ENCODE assay signal across 1 cellular context in genomic region chr6:25637946-25638345, GRCh38.
TF ChIP-seq lines count a peak whose summit lies in the region.

No MANE protein-coding gene starts in this region.

TF ChIP-seq in HepG2, 621 proteins besides CTCF, POLR2A, EP300 and RAD21 (continued from another document and continues in another):
- no peak for TF ChIP-seq THAP11 (CRISPR knock-in tag; IDR thresholded peaks at IDR 0.05)
- no peak for TF ChIP-seq HNRNPH1 (optimal IDR thresholded peaks at IDR 0.05; ENCODE audit: low read depth, low read length)
- no peak for TF ChIP-seq MYNN (CRISPR knock-in tag; IDR thresholded peaks at IDR 0.05; ENCODE audit: low read depth)
- TF ChIP-seq ZNF644 (CRISPR knock-in tag; IDR thresholded peaks at IDR 0.05; ENCODE audit: low read depth): peak; percentile 84
- no peak for TF ChIP-seq ZNF784 (CRISPR knock-in tag; IDR thresholded peaks at IDR 0.05; ENCODE audit: borderline replicate concordance)
- no peak for TF ChIP-seq ZNF792 (CRISPR knock-in tag; IDR thresholded peaks at IDR 0.05)
- TF ChIP-seq, protein P1, sequence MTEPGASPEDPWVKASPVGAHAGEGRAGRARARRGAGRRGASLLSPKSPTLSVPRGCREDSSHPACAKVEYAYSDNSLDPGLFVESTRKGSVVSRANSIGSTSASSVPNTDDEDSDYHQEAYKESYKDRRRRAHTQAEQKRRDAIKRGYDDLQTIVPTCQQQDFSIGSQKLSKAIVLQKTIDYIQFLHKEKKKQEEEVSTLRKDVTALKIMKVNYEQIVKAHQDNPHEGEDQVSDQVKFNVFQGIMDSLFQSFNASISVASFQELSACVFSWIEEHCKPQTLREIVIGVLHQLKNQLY (CRISPR knock-in tag; IDR thresholded peaks at IDR 0.05): no peak
- no peak for TF ChIP-seq THYN1 (CRISPR knock-in tag; IDR thresholded peaks at IDR 0.05; ENCODE audit: borderline replicate concordance, low read depth)
- TF ChIP-seq ZNF18 (CRISPR knock-in tag; IDR thresholded peaks at IDR 0.05; ENCODE audit: insufficient replicate concordance): no peak
- no peak for TF ChIP-seq BHLHE40 (IDR thresholded peaks at IDR 0.05; ENCODE audit: low read length)
- no peak for TF ChIP-seq TCF7 (IDR thresholded peaks at IDR 0.05; ENCODE audit: low read depth)
- no peak for TF ChIP-seq JUND (CRISPR knock-in tag; IDR thresholded peaks at IDR 0.05)
- TF ChIP-seq, protein P2, sequence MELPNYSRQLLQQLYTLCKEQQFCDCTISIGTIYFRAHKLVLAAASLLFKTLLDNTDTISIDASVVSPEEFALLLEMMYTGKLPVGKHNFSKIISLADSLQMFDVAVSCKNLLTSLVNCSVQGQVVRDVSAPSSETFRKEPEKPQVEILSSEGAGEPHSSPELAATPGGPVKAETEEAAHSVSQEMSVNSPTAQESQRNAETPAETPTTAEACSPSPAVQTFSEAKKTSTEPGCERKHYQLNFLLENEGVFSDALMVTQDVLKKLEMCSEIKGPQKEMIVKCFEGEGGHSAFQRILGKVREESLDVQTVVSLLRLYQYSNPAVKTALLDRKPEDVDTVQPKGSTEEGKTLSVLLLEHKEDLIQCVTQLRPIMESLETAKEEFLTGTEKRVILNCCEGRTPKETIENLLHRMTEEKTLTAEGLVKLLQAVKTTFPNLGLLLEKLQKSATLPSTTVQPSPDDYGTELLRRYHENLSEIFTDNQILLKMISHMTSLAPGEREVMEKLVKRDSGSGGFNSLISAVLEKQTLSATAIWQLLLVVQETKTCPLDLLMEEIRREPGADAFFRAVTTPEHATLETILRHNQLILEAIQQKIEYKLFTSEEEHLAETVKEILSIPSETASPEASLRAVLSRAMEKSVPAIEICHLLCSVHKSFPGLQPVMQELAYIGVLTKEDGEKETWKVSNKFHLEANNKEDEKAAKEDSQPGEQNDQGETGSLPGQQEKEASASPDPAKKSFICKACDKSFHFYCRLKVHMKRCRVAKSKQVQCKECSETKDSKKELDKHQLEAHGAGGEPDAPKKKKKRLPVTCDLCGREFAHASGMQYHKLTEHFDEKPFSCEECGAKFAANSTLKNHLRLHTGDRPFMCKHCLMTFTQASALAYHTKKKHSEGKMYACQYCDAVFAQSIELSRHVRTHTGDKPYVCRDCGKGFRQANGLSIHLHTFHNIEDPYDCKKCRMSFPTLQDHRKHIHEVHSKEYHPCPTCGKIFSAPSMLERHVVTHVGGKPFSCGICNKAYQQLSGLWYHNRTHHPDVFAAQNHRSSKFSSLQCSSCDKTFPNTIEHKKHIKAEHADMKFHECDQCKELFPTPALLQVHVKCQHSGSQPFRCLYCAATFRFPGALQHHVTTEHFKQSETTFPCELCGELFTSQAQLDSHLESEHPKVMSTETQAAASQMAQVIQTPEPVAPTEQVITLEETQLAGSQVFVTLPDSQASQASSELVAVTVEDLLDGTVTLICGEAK (IDR thresholded peaks at IDR 0.05): no peak
- TF ChIP-seq, protein P2 (CRISPR knock-in tag; IDR thresholded peaks at IDR 0.05): no peak
- no peak for TF ChIP-seq TBL1XR1 (IDR thresholded peaks at IDR 0.05; ENCODE audit: borderline replicate concordance, low read length, partially characterized antibody)
- TF ChIP-seq RFX3 (CRISPR knock-in tag; IDR thresholded peaks at IDR 0.05): no peak
- no peak for TF ChIP-seq NCOA1 (CRISPR knock-in tag; IDR thresholded peaks at IDR 0.05)
- TF ChIP-seq FOXO1 (CRISPR knock-in tag; IDR thresholded peaks at IDR 0.05): no peak
- no peak for TF ChIP-seq HNRNPLL (IDR thresholded peaks at IDR 0.05; ENCODE audit: low read depth, low read length, poor library complexity, severe bottlenecking)
- peak; percentile 37 for TF ChIP-seq ZMYM4 (CRISPR knock-in tag; IDR thresholded peaks at IDR 0.05)
- TF ChIP-seq NFATC3 (CRISPR knock-in tag; IDR thresholded peaks at IDR 0.05): no peak
- TF ChIP-seq ZNF17 (CRISPR knock-in tag; IDR thresholded peaks at IDR 0.05): no peak
- peak; percentile 23; the same call in 1 of the 2 replicates for TF ChIP-seq PHF8 (CRISPR knock-in tag; IDR thresholded peaks at IDR 0.05)
- no peak for TF ChIP-seq CENPX (CRISPR knock-in tag; IDR thresholded peaks at IDR 0.05)
- TF ChIP-seq ZNF674 (CRISPR knock-in tag; IDR thresholded peaks at IDR 0.05; ENCODE audit: low read depth): no peak
- TF ChIP-seq, protein P3, sequence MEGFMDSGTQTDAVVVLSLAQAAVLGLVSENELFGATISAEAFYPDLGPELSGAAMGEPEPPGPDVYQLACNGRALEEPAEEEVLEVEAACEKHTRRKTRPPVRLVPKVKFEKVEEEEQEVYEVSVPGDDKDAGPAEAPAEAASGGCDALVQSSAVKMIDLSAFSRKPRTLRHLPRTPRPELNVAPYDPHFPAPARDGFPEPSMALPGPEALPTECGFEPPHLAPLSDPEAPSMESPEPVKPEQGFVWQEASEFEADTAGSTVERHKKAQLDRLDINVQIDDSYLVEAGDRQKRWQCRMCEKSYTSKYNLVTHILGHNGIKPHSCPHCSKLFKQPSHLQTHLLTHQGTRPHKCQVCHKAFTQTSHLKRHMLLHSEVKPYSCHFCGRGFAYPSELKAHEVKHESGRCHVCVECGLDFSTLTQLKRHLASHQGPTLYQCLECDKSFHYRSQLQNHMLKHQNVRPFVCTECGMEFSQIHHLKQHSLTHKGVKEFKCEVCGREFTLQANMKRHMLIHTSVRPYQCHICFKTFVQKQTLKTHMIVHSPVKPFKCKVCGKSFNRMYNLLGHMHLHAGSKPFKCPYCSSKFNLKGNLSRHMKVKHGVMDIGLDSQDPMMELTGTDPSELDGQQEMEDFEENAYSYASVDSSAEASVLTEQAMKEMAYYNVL (CRISPR knock-in tag; IDR thresholded peaks at IDR 0.05; ENCODE audit: borderline replicate concordance): no peak
- TF ChIP-seq, protein P4, sequence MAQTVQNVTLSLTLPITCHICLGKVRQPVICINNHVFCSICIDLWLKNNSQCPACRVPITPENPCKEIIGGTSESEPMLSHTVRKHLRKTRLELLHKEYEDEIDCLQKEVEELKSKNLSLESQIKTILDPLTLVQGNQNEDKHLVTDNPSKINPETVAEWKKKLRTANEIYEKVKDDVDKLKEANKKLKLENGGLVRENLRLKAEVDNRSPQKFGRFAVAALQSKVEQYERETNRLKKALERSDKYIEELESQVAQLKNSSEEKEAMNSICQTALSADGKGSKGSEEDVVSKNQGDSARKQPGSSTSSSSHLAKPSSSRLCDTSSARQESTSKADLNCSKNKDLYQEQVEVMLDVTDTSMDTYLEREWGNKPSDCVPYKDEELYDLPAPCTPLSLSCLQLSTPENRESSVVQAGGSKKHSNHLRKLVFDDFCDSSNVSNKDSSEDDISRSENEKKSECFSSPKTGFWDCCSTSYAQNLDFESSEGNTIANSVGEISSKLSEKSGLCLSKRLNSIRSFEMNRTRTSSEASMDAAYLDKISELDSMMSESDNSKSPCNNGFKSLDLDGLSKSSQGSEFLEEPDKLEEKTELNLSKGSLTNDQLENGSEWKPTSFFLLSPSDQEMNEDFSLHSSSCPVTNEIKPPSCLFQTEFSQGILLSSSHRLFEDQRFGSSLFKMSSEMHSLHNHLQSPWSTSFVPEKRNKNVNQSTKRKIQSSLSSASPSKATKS (CRISPR knock-in tag; IDR thresholded peaks at IDR 0.05): no peak
- TF ChIP-seq ZNF704 (CRISPR knock-in tag; IDR thresholded peaks at IDR 0.05; ENCODE audit: borderline replicate concordance): no peak
- no peak for TF ChIP-seq ZNF83 (CRISPR knock-in tag; IDR thresholded peaks at IDR 0.05; ENCODE audit: borderline replicate concordance)
- TF ChIP-seq SUZ12 (IDR thresholded peaks at IDR 0.05; ENCODE audit: low read depth, low read length): no peak
- TF ChIP-seq THAP7 (CRISPR knock-in tag; IDR thresholded peaks at IDR 0.05): no peak
- peak; percentile 55 for TF ChIP-seq SAP130 (CRISPR knock-in tag; IDR thresholded peaks at IDR 0.05; ENCODE audit: low read depth)
- TF ChIP-seq ZNF207 (IDR thresholded peaks at IDR 0.05; ENCODE audit: borderline replicate concordance): no peak
- TF ChIP-seq CBFB (CRISPR knock-in tag; IDR thresholded peaks at IDR 0.05): no peak
- TF ChIP-seq ZNF451 (CRISPR knock-in tag; IDR thresholded peaks at IDR 0.05): no peak
- TF ChIP-seq ZKSCAN5 (CRISPR knock-in tag; IDR thresholded peaks at IDR 0.05): no peak
- TF ChIP-seq ZNF550 (CRISPR knock-in tag; IDR thresholded peaks at IDR 0.05; ENCODE audit: borderline replicate concordance): no peak
- 0 out of 2 replicates have a peak, but pooled peaks have one; percentile 26 for TF ChIP-seq TOPORS (CRISPR knock-in tag; IDR thresholded peaks at IDR 0.05)
- TF ChIP-seq NFYB (CRISPR knock-in tag; IDR thresholded peaks at IDR 0.05): no peak
- TF ChIP-seq IKZF1 (IDR thresholded peaks at IDR 0.05): no peak
- no peak for TF ChIP-seq ZSCAN21 (CRISPR knock-in tag; IDR thresholded peaks at IDR 0.05; ENCODE audit: borderline replicate concordance)
- TF ChIP-seq GATAD1 (CRISPR knock-in tag; IDR thresholded peaks at IDR 0.05): no peak
- TF ChIP-seq ZNF530 (CRISPR knock-in tag; IDR thresholded peaks at IDR 0.05; ENCODE audit: low read depth): no peak
- TF ChIP-seq, protein P5, sequence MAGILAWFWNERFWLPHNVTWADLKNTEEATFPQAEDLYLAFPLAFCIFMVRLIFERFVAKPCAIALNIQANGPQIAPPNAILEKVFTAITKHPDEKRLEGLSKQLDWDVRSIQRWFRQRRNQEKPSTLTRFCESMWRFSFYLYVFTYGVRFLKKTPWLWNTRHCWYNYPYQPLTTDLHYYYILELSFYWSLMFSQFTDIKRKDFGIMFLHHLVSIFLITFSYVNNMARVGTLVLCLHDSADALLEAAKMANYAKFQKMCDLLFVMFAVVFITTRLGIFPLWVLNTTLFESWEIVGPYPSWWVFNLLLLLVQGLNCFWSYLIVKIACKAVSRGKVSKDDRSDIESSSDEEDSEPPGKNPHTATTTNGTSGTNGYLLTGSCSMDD (CRISPR knock-in tag; IDR thresholded peaks at IDR 0.05): no peak
- no peak for TF ChIP-seq ZNF7 (CRISPR knock-in tag; IDR thresholded peaks at IDR 0.05)
- TF ChIP-seq ZMYM2 (CRISPR knock-in tag; IDR thresholded peaks at IDR 0.05): no peak
- TF ChIP-seq, protein P6, sequence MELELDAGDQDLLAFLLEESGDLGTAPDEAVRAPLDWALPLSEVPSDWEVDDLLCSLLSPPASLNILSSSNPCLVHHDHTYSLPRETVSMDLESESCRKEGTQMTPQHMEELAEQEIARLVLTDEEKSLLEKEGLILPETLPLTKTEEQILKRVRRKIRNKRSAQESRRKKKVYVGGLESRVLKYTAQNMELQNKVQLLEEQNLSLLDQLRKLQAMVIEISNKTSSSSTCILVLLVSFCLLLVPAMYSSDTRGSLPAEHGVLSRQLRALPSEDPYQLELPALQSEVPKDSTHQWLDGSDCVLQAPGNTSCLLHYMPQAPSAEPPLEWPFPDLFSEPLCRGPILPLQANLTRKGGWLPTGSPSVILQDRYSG (CRISPR knock-in tag; IDR thresholded peaks at IDR 0.05): no peak
- no peak for TF ChIP-seq ZNF724P (CRISPR knock-in tag; IDR thresholded peaks at IDR 0.05; ENCODE audit: borderline replicate concordance)
- TF ChIP-seq TAF15 (IDR thresholded peaks at IDR 0.05; ENCODE audit: low read depth, low read length, poor library complexity, severe bottlenecking): no peak
